In the genomic region with DNA sequence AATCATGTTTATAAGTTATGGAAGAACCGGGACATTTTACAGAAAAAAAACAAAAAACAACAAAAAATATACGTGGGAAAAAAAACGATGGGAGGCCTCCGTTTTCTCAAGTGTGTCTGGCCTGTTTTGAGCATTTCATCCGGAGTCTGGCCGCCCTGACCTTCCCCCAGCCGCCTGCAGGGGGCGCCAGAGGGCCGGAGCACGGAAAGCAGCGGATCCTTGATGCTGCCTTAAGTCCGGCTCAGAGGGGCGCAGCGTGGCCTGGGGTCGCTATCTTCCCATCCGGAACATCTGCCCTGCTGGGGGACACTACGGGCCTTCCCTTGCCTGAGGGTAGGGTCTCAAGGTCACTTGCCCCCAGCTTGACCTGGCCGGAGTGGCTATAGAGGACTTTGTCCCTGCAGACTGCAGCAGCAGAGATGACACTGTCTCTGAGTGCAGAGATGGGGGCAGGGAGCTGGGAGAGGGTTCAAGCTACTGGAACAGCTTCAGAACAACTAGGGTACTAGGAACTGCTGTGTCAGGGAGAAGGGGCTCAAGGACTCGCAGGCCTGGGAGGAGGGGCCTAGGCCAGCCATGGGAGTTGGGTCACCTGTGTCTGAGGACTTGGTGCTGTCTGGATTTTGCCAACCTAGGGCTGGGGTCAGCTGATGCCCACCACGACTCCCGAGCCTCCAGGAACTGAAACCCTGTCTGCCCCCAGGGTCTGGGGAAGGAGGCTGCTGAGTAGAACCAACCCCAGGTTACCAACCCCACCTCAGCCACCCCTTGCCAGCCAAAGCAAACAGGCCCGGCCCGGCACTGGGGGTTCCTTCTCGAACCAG, we compare ENCODE assay signal across 7 cellular contexts. TPM values are rescaled to one million over a fixed set of nuclear protein-coding genes. Genes with fewer than 3 reads are reported as not detected.
DNase-seq lines count a peak whose midpoint lies in the region; FAIRE-seq and TF ChIP-seq lines count a peak whose summit lies in the region.

No MANE protein-coding gene starts in this region.

- no peak overlapping the region for H3K4me3 ChIP-seq in bronchial epithelial cell (ENCODE audit: low read depth, low read length)

- no peaks in the 10 kb centered on the region for H3K27me3 ChIP-seq in bronchial epithelial cell (ENCODE audit: control insufficient read depth, insufficient read depth, low read length)

- DNase-seq in GM12892 (ENCODE audit: insufficient read length) (peak; percentile 80), NCI-H146 treated with DMSO at 0.1 percent for 48 hours (lab: John Stamatoyannopoulos, UW; ENCODE audit: unreplicated experiment) (peak; percentile 29), bronchial epithelial cell (ENCODE audit: low read depth) (peak; percentile 20), kidney glomerular epithelial cell (lab: John Stamatoyannopoulos, UW) (peak; percentile 20), GF-D8 (lab: John Stamatoyannopoulos, UW) (no peak)
- peak; percentile 52 to 77 (median 58) for DNase-seq in activated CD4-positive, CD25-positive, alpha-beta regulatory T cell (lab: John Stamatoyannopoulos, UW)
- DNase-seq in stimulated activated CD4-positive, alpha-beta T cell treated with anti-CD3 and anti-CD28 coated beads, Interleukin-4, amount 100 ng/mL, for 1 hour, result peak; percentile 79

- peaks cover 15% of the 10 kb centered on the region for H3K36me3 ChIP-seq in bronchial epithelial cell (ENCODE audit: control insufficient read depth, insufficient read depth, low read length)

- TF ChIP-seq CTCF in bronchial epithelial cell (IDR thresholded peaks at IDR 0.05; ENCODE audit: insufficient read depth, low read length, severe bottlenecking), result peak; percentile 96

- peak; percentile 54 for FAIRE-seq in GM12892 (lab: Jason Lieb, UNC)
- no peak for FAIRE-seq in bronchial epithelial cell (lab: Jason Lieb, UNC)

- TF ChIP-seq POLR2A in GM12892 (IDR thresholded peaks at IDR 0.05; ENCODE audit: low read depth, low read length), result peak; percentile 68

RNA-seq across cellular contexts. Expression of gene APOE, which starts 1.8 kb away (rescaled TPM):
- polyA plus RNA-seq in GM12892 (2012; ENCODE audit: missing spikeins), result 0.55 TPM
- total RNA-seq in bronchial epithelial cell, result 14.0 and 19.2 TPM in 2 replicates

RNA-seq across cellular contexts. Expression of gene APOC1, which starts 10.6 kb away (rescaled TPM):
- polyA plus RNA-seq in GM12892 (2012; ENCODE audit: missing spikeins), result 4.4 TPM
- total RNA-seq in bronchial epithelial cell, result 0.26 and 0.79 TPM in 2 replicates

RNA-seq across cellular contexts. Expression of gene TOMM40, which starts 12.8 kb away (rescaled TPM):
- 56.1 TPM for polyA plus RNA-seq in GM12892 (2012; ENCODE audit: missing spikeins)
- total RNA-seq in bronchial epithelial cell, result 47.6 and 82.9 TPM in 2 replicates

RNA-seq across cellular contexts. Expression of gene APOC4, which starts 38.2 kb away (rescaled TPM):
- polyA plus RNA-seq in GM12892 (2012; ENCODE audit: missing spikeins), result not detected
- total RNA-seq in bronchial epithelial cell, result not detected in 2 replicates

RNA-seq across cellular contexts. Expression of gene APOC2, which starts 42.0 kb away (rescaled TPM):
- polyA plus RNA-seq in GM12892 (2012; ENCODE audit: missing spikeins), result not detected
- total RNA-seq in bronchial epithelial cell, result not detected in 2 replicates
